ENCODE assay signal across 1 cellular context in genomic region chr10:75403144-75404022, GRCh38.
TF ChIP-seq lines count a peak whose summit lies in the region.

No MANE protein-coding gene starts in this region.

TF ChIP-seq in GM12878, 131 proteins besides CTCF, POLR2A, EP300 and RAD21 (continued from another document):
- TF ChIP-seq, protein P1, sequence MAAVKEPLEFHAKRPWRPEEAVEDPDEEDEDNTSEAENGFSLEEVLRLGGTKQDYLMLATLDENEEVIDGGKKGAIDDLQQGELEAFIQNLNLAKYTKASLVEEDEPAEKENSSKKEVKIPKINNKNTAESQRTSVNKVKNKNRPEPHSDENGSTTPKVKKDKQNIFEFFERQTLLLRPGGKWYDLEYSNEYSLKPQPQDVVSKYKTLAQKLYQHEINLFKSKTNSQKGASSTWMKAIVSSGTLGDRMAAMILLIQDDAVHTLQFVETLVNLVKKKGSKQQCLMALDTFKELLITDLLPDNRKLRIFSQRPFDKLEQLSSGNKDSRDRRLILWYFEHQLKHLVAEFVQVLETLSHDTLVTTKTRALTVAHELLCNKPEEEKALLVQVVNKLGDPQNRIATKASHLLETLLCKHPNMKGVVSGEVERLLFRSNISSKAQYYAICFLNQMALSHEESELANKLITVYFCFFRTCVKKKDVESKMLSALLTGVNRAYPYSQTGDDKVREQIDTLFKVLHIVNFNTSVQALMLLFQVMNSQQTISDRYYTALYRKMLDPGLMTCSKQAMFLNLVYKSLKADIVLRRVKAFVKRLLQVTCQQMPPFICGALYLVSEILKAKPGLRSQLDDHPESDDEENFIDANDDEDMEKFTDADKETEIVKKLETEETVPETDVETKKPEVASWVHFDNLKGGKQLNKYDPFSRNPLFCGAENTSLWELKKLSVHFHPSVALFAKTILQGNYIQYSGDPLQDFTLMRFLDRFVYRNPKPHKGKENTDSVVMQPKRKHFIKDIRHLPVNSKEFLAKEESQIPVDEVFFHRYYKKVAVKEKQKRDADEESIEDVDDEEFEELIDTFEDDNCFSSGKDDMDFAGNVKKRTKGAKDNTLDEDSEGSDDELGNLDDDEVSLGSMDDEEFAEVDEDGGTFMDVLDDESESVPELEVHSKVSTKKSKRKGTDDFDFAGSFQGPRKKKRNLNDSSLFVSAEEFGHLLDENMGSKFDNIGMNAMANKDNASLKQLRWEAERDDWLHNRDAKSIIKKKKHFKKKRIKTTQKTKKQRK (IDR thresholded peaks at IDR 0.05; ENCODE audit: low read depth, low read length): no peak
- TF ChIP-seq BCL11A (IDR thresholded peaks at IDR 0.05; ENCODE audit: low read depth, low read length) (no peak), IKZF1 (conservative IDR thresholded peaks at IDR 0.05) (no peak), SMAD1 (IDR thresholded peaks at IDR 0.05; ENCODE audit: low read depth, partially characterized antibody) (no peak), SMC3 (IDR thresholded peaks at IDR 0.05; ENCODE audit: borderline replicate concordance, low read length) (no peak), NRF1 (conservative IDR thresholded peaks at IDR 0.05; ENCODE audit: low read depth, low read length) (no peak), CHD1 (IDR thresholded peaks at IDR 0.05; ENCODE audit: low read depth, low read length) (no peak), STAT3 (IDR thresholded peaks at IDR 0.05; ENCODE audit: low read depth, low read length) (no peak), ZZZ3 (IDR thresholded peaks at IDR 0.05; ENCODE audit: control insufficient read depth, insufficient read length, low read depth) (no peak), MYB (IDR thresholded peaks at IDR 0.05; ENCODE audit: borderline replicate concordance, low read depth, low read length) (no peak), IKZF2 (IDR thresholded peaks at IDR 0.05) (0 out of 4 replicates have a peak, but pooled peaks of 1 of the 2 experiments have one; percentile 8), SRF (IDR thresholded peaks at IDR 0.05; ENCODE audit: low read depth in 2 of 2, low read length in 2 of 2) (no peak), SMARCA5 (IDR thresholded peaks at IDR 0.05) (no peak), RUNX3 (IDR thresholded peaks at IDR 0.05; ENCODE audit: low read length) (no peak), HDGF (IDR thresholded peaks at IDR 0.05) (no peak; the same call in 1 of the 2 replicates), SPI1 (IDR thresholded peaks at IDR 0.05; ENCODE audit: borderline replicate concordance, insufficient read depth, low read depth, low read length) (no peak)
- TF ChIP-seq, protein P2, sequence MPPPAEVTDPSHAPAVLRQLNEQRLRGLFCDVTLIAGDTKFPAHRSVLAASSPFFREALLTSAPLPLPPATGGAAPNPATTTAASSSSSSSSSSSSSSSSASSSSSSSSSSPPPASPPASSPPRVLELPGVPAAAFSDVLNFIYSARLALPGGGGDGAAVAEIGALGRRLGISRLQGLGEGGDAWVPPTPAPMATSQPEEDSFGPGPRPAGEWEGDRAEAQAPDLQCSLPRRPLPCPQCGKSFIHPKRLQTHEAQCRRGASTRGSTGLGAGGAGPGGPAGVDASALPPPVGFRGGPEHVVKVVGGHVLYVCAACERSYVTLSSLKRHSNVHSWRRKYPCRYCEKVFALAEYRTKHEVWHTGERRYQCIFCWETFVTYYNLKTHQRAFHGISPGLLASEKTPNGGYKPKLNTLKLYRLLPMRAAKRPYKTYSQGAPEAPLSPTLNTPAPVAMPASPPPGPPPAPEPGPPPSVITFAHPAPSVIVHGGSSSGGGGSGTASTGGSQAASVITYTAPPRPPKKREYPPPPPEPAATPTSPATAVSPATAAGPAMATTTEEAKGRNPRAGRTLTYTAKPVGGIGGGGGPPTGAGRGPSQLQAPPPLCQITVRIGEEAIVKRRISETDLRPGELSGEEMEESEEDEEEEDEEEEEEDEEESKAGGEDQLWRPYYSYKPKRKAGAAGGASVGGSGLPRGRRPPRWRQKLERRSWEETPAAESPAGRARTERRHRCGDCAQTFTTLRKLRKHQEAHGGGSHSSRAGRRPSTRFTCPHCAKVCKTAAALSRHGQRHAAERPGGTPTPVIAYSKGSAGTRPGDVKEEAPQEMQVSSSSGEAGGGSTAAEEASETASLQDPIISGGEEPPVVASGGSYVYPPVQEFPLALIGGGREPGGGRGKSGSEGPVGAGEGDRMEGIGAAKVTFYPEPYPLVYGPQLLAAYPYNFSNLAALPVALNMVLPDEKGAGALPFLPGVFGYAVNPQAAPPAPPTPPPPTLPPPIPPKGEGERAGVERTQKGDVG (CRISPR knock-in tag; IDR thresholded peaks at IDR 0.05): no peak
